27 cellular contexts compared by ENCODE assay signal in the genomic region with DNA sequence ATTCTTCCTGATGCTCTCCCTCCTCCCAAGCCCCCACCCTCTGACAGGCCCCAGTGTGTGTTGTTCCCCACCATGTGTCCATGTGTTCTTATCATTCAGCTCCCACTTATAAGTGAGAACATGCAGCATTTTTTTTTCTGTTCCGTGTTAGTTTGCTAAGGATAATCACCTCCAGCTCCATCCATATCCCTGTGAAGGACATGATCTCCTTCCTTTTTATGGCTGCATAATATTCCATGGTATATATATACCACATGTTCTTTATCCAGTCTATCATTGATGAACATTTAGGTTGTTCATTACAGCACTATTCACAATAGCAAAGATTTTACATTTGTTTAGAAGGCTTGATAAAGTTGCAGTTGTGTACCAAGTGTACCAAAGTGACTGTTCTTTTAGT. TPM values are rescaled to one million over a fixed set of nuclear protein-coding genes. Genes with fewer than 3 reads are reported as not detected.
DNase-seq lines count a peak whose midpoint lies in the region; ATAC-seq and TF ChIP-seq lines count a peak whose summit lies in the region.
"Had no signal": no experiment of that assay in that cellular context is flagged by ENCODE, and none has a peak within 500 bp of the region (broad histone marks: within the 10 kb centered on the region; RNA-seq: fewer than 3 reads in every experiment).

No MANE protein-coding gene starts in this region.

- H3K27ac ChIP-seq in GM23338 (ENCODE audit: low read depth), result no peak overlapping the region; the same call in 1 of the 2 replicates
- no peak overlapping the region for H3K27ac ChIP-seq in naive thymus-derived CD4-positive, alpha-beta T cell (ENCODE audit: low read depth, low read length)
- H3K27ac ChIP-seq: coronary artery, esophagus muscularis mucosa, left lung, sigmoid colon had no signal

- no peak overlapping the region for H3K4me3 ChIP-seq in GM23338
- no peak overlapping the region for H3K4me3 ChIP-seq in naive thymus-derived CD4-positive, alpha-beta T cell (ENCODE audit: low read length)
- H3K4me3 ChIP-seq: coronary artery, esophagus muscularis mucosa, left lung, mucosa of descending colon, sigmoid colon, transverse colon had no signal

- no peak overlapping the region for H3K4me2 ChIP-seq in GM23338

- no peaks in the 10 kb centered on the region for H3K36me3 ChIP-seq in GM23338 (ENCODE audit: insufficient read depth)
- H3K36me3 ChIP-seq in naive thymus-derived CD4-positive, alpha-beta T cell (ENCODE audit: control insufficient read depth in 2 of 3, insufficient read depth in 3 of 3, low read length in 3 of 3), result peaks cover 0 to 25% (median 0%) of the 10 kb centered on the region in 3 experiments
- H3K36me3 ChIP-seq: esophagus muscularis mucosa, sigmoid colon, transverse colon had no signal

- H2AFZ ChIP-seq in GM23338, result no peak overlapping the region

- POLR2A ChIA-PET in activated CD4-positive, alpha-beta T cell treated with anti-CD3 and anti-CD28 coated beads for 36 hours (lab: Charles Lee), result interaction anchor here (0.6 to 1.6 kb wide), 2 partner anchors 10 to 57 kb away, joined by 3 to 4 read pairs; no protein-coding TSS in a partner anchor
- POLR2A ChIA-PET in activated CD8-positive, alpha-beta T cell treated with anti-CD3 and anti-CD28 coated beads, Interleukin-2, amount 10 ng/mL, durations not matched to agents 7 days and 5 days (lab: Charles Lee), result interaction anchor here (1.2 to 1.5 kb wide), 2 partner anchors 40 to 51 kb away, joined by 3 to 4 read pairs; no protein-coding TSS in a partner anchor
- POLR2A ChIA-PET in naive thymus-derived CD4-positive, alpha-beta T cell (lab: Charles Lee), result interaction anchor here (1.4 to 1.9 kb wide), 3 partner anchors 14 to 77 kb away, joined by 3 to 6 read pairs (median 4); no protein-coding TSS in a partner anchor

- no peak for DNase-seq in activated CD4-positive, alpha-beta T cell treated with anti-CD3 and anti-CD28 coated beads for 36 hours
- DNase-seq in activated CD4-positive, alpha-beta T cell treated with anti-CD3 and anti-CD28 coated beads for 48 hours, result no peak
- no peak for DNase-seq in GM23338 (ENCODE audit: low spot score)
- DNase-seq in activated CD8-positive, alpha-beta T cell treated with anti-CD3 and anti-CD28 coated beads, Interleukin-2, amount 10 ng/mL, durations not matched to agents 7 days and 5 days, result no peak
- no peak for DNase-seq in naive thymus-derived CD4-positive, alpha-beta T cell
- no peak for DNase-seq in NCI-H446 (lab: John Stamatoyannopoulos, UW)
- no peak for DNase-seq in GM10266 (ENCODE audit: extremely low spot score)
- DNase-seq: activated CD4-positive, CD25-positive, alpha-beta regulatory T cell treated with anti-CD3 and anti-CD28 coated beads, Interleukin-2, amount 50 U/mL, for 72 hours; activated effector memory CD4-positive, alpha-beta T cell treated with anti-CD3 and anti-CD28 coated beads, Interleukin-2, amount 50 U/mL, for 16 hours; anterior cingulate cortex; endodermal cell; GDM1; hippocampal formation; left lung; MM.1S; mucosa of descending colon; NCI-H2081 treated with DMSO at 0.1 percent for 48 hours; PC-3; SHP77 treated with DMSO at 0.1 percent for 48 hours; sigmoid colon; stimulated activated CD4-positive, alpha-beta T cell treated with anti-CD3 and anti-CD28 coated beads, Interleukin-15, amount 100 ng/mL, for 24 hours; transverse colon had no signal

- H3K4me1 Mint-ChIP-seq in activated CD4-positive, alpha-beta T cell treated with anti-CD3 and anti-CD28 coated beads for 36 hours, result peaks cover 73% of the 10 kb centered on the region
- peaks cover 30% of the 10 kb centered on the region for H3K4me1 Mint-ChIP-seq in GM23338
- peaks cover 44% of the 10 kb centered on the region for H3K4me1 Mint-ChIP-seq in activated CD8-positive, alpha-beta T cell treated with anti-CD3 and anti-CD28 coated beads, Interleukin-2, amount 10 ng/mL, durations not matched to agents 7 days and 5 days (ENCODE audit: low read depth)
- peaks cover 24 to 84% (median 75%) of the 10 kb centered on the region in 7 donors for H3K4me1 Mint-ChIP-seq in naive thymus-derived CD4-positive, alpha-beta T cell

- peaks cover 47% of the 10 kb centered on the region for H3K36me3 Mint-ChIP-seq in activated CD4-positive, alpha-beta T cell treated with anti-CD3 and anti-CD28 coated beads for 36 hours (ENCODE audit: low read depth)
- peaks cover 24% of the 10 kb centered on the region; the same call in 2 of the 3 replicates for H3K36me3 Mint-ChIP-seq in GM23338 (ENCODE audit: low read depth)
- H3K36me3 Mint-ChIP-seq in activated CD8-positive, alpha-beta T cell treated with anti-CD3 and anti-CD28 coated beads, Interleukin-2, amount 10 ng/mL, durations not matched to agents 7 days and 5 days (ENCODE audit: low read depth), result peaks cover 58% of the 10 kb centered on the region
- H3K36me3 Mint-ChIP-seq in naive thymus-derived CD4-positive, alpha-beta T cell, result peaks cover 14 to 44% (median 29%) of the 10 kb centered on the region in 5 donors

- intact Hi-C loops in activated CD4-positive, alpha-beta T cell treated with anti-CD3 and anti-CD28 coated beads for 36 hours (cut with DNase I, micrococcal nuclease), result loop anchor here in 1 of 2 experiments (5.0 kb wide), 1 partner anchor 249 kb away; no protein-coding TSS in a partner anchor
- intact Hi-C loops in naive thymus-derived CD4-positive, alpha-beta T cell (cut with micrococcal nuclease), result no loop called here

- H3K9me3 Mint-ChIP-seq in activated CD4-positive, alpha-beta T cell treated with anti-CD3 and anti-CD28 coated beads for 36 hours (ENCODE audit: low read depth), result no peaks in the 10 kb centered on the region
- peaks cover 7% of the 10 kb centered on the region; the same call in 2 of the 3 replicates for H3K9me3 Mint-ChIP-seq in GM23338
- H3K9me3 Mint-ChIP-seq in activated CD8-positive, alpha-beta T cell treated with anti-CD3 and anti-CD28 coated beads, Interleukin-2, amount 10 ng/mL, durations not matched to agents 7 days and 5 days (ENCODE audit: insufficient read depth), result no peaks in the 10 kb centered on the region
- H3K9me3 Mint-ChIP-seq in naive thymus-derived CD4-positive, alpha-beta T cell, result peaks cover 0 to 3% (median 0%) of the 10 kb centered on the region in 11 donors

- no peak for TF ChIP-seq CTCF in GM23338 (conservative IDR thresholded peaks at IDR 0.05; ENCODE audit: low read depth in 2 of 2)
- no peak for TF ChIP-seq CTCF in GM10266 (IDR thresholded peaks at IDR 0.05; ENCODE audit: control insufficient read depth, insufficient read depth, low read depth, missing control alignments)

- H3K4me3 Mint-ChIP-seq in activated CD4-positive, alpha-beta T cell treated with anti-CD3 and anti-CD28 coated beads for 36 hours, result no peak overlapping the region
- H3K4me3 Mint-ChIP-seq in GM23338, result no peak overlapping the region
- no peak overlapping the region for H3K4me3 Mint-ChIP-seq in activated CD8-positive, alpha-beta T cell treated with anti-CD3 and anti-CD28 coated beads, Interleukin-2, amount 10 ng/mL, durations not matched to agents 7 days and 5 days
- H3K4me3 Mint-ChIP-seq in naive thymus-derived CD4-positive, alpha-beta T cell, result no peak overlapping the region
- H3K4me3 Mint-ChIP-seq: endodermal cell had no signal

- no peaks in the 10 kb centered on the region for H3K27me3 ChIP-seq in GM23338 (ENCODE audit: insufficient read depth)
- H3K27me3 ChIP-seq in naive thymus-derived CD4-positive, alpha-beta T cell (ENCODE audit: control insufficient read depth in 2 of 2, insufficient read depth in 2 of 2, low read length in 2 of 2), result no peaks in the 10 kb centered on the region
- H3K27me3 ChIP-seq: esophagus muscularis mucosa, left lung, sigmoid colon, transverse colon had no signal

- peak overlapping the region; percentile 93 for H3K27ac Mint-ChIP-seq in activated CD4-positive, alpha-beta T cell treated with anti-CD3 and anti-CD28 coated beads for 36 hours
- peak overlapping the region; percentile 98; the same call in 1 of the 2 replicates for H3K27ac Mint-ChIP-seq in GM23338
- H3K27ac Mint-ChIP-seq in activated CD8-positive, alpha-beta T cell treated with anti-CD3 and anti-CD28 coated beads, Interleukin-2, amount 10 ng/mL, durations not matched to agents 7 days and 5 days, result peak overlapping the region; percentile 8
- H3K27ac Mint-ChIP-seq in naive thymus-derived CD4-positive, alpha-beta T cell, result peak overlapping the region in 7 of 9 donors; percentile 7 to 80 (median 74)

- 0 out of 2 replicates have a peak, but pooled peaks cover 3% of the 10 kb centered on the region for H3K79me2 ChIP-seq in GM23338 (replicated peaks; ENCODE audit: insufficient read depth)

- no peaks in the 10 kb centered on the region for H3K27me3 Mint-ChIP-seq in activated CD4-positive, alpha-beta T cell treated with anti-CD3 and anti-CD28 coated beads for 36 hours
- H3K27me3 Mint-ChIP-seq in GM23338 (ENCODE audit: insufficient read depth, low read depth, poor library complexity), result peaks cover 7% of the 10 kb centered on the region
- H3K27me3 Mint-ChIP-seq in activated CD8-positive, alpha-beta T cell treated with anti-CD3 and anti-CD28 coated beads, Interleukin-2, amount 10 ng/mL, durations not matched to agents 7 days and 5 days (ENCODE audit: low read depth), result no peaks in the 10 kb centered on the region
- no peaks in the 10 kb centered on the region for H3K27me3 Mint-ChIP-seq in naive thymus-derived CD4-positive, alpha-beta T cell

- no peaks in the 10 kb centered on the region for H3F3A ChIP-seq in GM23338 (replicated peaks; ENCODE audit: low read depth)

- CTCF ChIA-PET in activated CD4-positive, alpha-beta T cell treated with anti-CD3 and anti-CD28 coated beads for 36 hours (lab: Charles Lee), result interaction anchor here (0.7 to 9.7 kb wide), 25 partner anchors 8 to 358 kb away, joined by 3 to 136 read pairs (median 7); no protein-coding TSS in a partner anchor
- CTCF ChIA-PET in activated CD8-positive, alpha-beta T cell treated with anti-CD3 and anti-CD28 coated beads, Interleukin-2, amount 10 ng/mL, durations not matched to agents 7 days and 5 days (lab: Charles Lee), result interaction anchor here (0.9 to 24.9 kb wide), 23 partner anchors 8 to 276 kb away, joined by 4 to 489 read pairs (median 11); partner anchors contain the start of gene KCNS1
- CTCF ChIA-PET in naive thymus-derived CD4-positive, alpha-beta T cell (lab: Charles Lee), result interaction anchor here (1.1 to 3.2 kb wide), 6 partner anchors 14 to 251 kb away, joined by 3 to 33 read pairs (median 4); partner anchors contain the start of gene TOMM34

- H4K20me1 ChIP-seq in GM23338 (replicated peaks; ENCODE audit: insufficient read depth), result no peaks in the 10 kb centered on the region

- no peaks in the 10 kb centered on the region for H3K9me3 ChIP-seq in naive thymus-derived CD4-positive, alpha-beta T cell (ENCODE audit: control insufficient read depth in 2 of 3, low read length in 3 of 3)
- H3K9me3 ChIP-seq: esophagus muscularis mucosa, left lung, mucosa of descending colon, sigmoid colon, transverse colon had no signal

- H3K9me2 ChIP-seq in GM23338 (ENCODE audit: insufficient read depth), result no peaks in the 10 kb centered on the region

- peaks cover 21% of the 10 kb centered on the region; the same call in 1 of the 2 replicates for H3K4me1 ChIP-seq in GM23338 (ENCODE audit: insufficient read depth)
- peaks cover 19 to 23% of the 10 kb centered on the region in 2 donors for H3K4me1 ChIP-seq in naive thymus-derived CD4-positive, alpha-beta T cell (ENCODE audit: control insufficient read depth in 2 of 2, insufficient read depth in 2 of 2, low read length in 2 of 2)

- no peak for ATAC-seq in activated CD4-positive, alpha-beta T cell treated with anti-CD3 and anti-CD28 coated beads for 36 hours
- ATAC-seq in GM23338 (no peak), HG03342 (IDR thresholded peaks at IDR 0.05; ENCODE audit: unreplicated experiment) (no peak)
- no peak for ATAC-seq in activated CD8-positive, alpha-beta T cell treated with anti-CD3 and anti-CD28 coated beads, Interleukin-2, amount 10 ng/mL, durations not matched to agents 7 days and 5 days
- ATAC-seq in naive thymus-derived CD4-positive, alpha-beta T cell, result no peak
- ATAC-seq: left lung, mucosa of descending colon, PC-3 had no signal

RNA-seq across cellular contexts. Expression of gene KCNS1, which starts 57.9 kb away (rescaled TPM):
- total RNA-seq in activated CD4-positive, alpha-beta T cell treated with anti-CD3 and anti-CD28 coated beads for 36 hours, result under 1 TPM; 0.66 to 0.79 TPM
- 0.97 and 3.2 TPM in 2 replicates for total RNA-seq in GM23338 (2014; rRNA removed; shearing (Covaris generic))
- 0.30 and 0.37 TPM in 2 replicates for polyA plus RNA-seq in GM23338 (2016; fragmentation: Nextera tagmentation; extraction: Ambion mirVana)
- under 1 TPM; 0.05 to 0.11 TPM for total RNA-seq in activated CD8-positive, alpha-beta T cell treated with anti-CD3 and anti-CD28 coated beads, Interleukin-2, amount 10 ng/mL, durations not matched to agents 7 days and 5 days
- total RNA-seq in naive thymus-derived CD4-positive, alpha-beta T cell, result under 1 TPM in 1 of 5 experiments, not detected in 4; 0.12 TPM
- polyA plus RNA-seq in naive thymus-derived CD4-positive, alpha-beta T cell, result under 1 TPM; 0.07 to 0.08 TPM
- total RNA-seq: A172, PC-3, posterior vena cava had no signal

Comparison
In these comparisons a context has a peak if more than half of its experiments do, and no peak if none do; other contexts are left out.
1. H3K27ac Mint-ChIP-seq: peak in every context shown above with its lines; median percentile 98 in GM23338; 93 in activated CD4-positive, alpha-beta T cell treated with anti-CD3 and anti-CD28 coated beads for 36 hours; 74 in naive thymus-derived CD4-positive, alpha-beta T cell; 8 in activated CD8-positive, alpha-beta T cell treated with anti-CD3 and anti-CD28 coated beads, Interleukin-2, amount 10 ng/mL, durations not matched to agents 7 days and 5 days.